In the genomic region with DNA sequence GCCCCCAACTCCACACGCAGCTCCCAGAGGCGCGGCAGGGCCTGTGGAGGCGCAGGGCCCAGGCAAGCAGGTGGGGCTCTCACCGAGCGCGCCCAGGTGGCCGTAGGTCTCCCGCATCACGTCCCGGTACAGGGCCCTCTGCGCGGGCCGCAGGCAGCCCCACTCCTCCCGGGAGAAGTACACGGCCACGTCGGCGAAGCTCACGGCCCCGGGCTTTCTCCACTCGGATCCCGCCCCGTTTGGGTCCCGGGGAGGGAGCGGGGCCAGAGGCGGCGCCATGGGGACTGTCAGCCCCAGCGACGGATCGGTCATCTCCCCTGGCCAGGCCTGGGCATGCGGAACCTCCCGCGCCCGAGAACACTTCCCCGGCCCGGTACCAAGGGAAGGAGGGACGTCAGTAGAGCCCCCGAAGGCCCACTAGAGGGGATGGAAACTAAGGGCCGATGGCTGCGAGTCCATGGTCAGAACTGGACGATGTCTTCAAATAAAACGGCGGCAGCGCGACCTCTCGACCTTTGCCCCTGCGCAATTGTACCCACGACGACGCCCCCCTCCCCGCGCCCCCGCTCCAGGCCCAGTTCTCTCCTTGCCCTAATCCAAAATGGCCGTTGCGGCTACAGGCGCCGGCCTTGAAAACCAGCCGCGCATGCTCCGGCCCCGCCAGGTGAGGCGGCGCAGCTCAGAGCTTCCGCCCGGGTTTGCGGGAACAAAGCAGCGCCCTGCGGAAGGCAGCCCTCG, we compare ENCODE assay signal across 1 cellular context.
A peak's percentile ranks its signal among the peaks of the same experiment; 100 is the strongest.
TF ChIP-seq lines count a peak whose summit lies in the region.

ZNF747 (minus strand) TSS at position 491 of the 738 bp plus-strand sequence; CDS start at position 312, 179 bp downstream.

TF ChIP-seq in HepG2, 621 proteins besides CTCF, POLR2A, EP300 and RAD21 (continued from another document and continues in another):
- TF ChIP-seq, protein P1, sequence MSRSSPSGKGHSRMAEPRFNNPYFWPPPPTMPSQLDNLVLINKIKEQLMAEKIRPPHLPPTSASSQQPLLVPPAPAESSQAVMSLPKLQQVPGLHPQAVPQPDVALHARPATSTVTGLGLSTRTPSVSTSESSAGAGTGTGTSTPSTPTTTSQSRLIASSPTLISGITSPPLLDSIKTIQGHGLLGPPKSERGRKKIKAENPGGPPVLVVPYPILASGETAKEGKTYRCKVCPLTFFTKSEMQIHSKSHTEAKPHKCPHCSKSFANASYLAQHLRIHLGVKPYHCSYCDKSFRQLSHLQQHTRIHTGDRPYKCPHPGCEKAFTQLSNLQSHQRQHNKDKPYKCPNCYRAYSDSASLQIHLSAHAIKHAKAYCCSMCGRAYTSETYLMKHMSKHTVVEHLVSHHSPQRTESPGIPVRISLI (CRISPR knock-in tag; IDR thresholded peaks at IDR 0.05; ENCODE audit: borderline replicate concordance): no peak; the same call in 1 of the 2 replicates
- TF ChIP-seq ZNF776 (CRISPR knock-in tag; IDR thresholded peaks at IDR 0.05) (peak; percentile 86; the same call in 1 of the 2 replicates), SNRNP70 (IDR thresholded peaks at IDR 0.05; ENCODE audit: low read depth, low read length) (no peak), ATM (IDR thresholded peaks at IDR 0.05; ENCODE audit: borderline replicate concordance) (no peak), SMAD1 (CRISPR knock-in tag; IDR thresholded peaks at IDR 0.05; ENCODE audit: borderline replicate concordance, low read depth) (peak; percentile 8), RELA (CRISPR knock-in tag; IDR thresholded peaks at IDR 0.05) (peak; percentile 65; the same call in 1 of the 2 replicates), ZNF329 (CRISPR knock-in tag; IDR thresholded peaks at IDR 0.05; ENCODE audit: low read depth) (0 out of 2 replicates have a peak, but pooled peaks have one; percentile 57), NBN (conservative IDR thresholded peaks at IDR 0.05) (no peak), NFKBIZ (CRISPR knock-in tag; IDR thresholded peaks at IDR 0.05) (no peak), MBD4 (IDR thresholded peaks at IDR 0.05; ENCODE audit: borderline replicate concordance, low read length) (no peak), ZFP36 (IDR thresholded peaks at IDR 0.05; ENCODE audit: borderline replicate concordance, low read depth, low read length, partially characterized antibody) (no peak), SSRP1 (CRISPR knock-in tag; IDR thresholded peaks at IDR 0.05) (no peak; the same call in 1 of the 2 replicates), ELK4 (CRISPR knock-in tag; IDR thresholded peaks at IDR 0.05; ENCODE audit: borderline replicate concordance) (no peak), ASH2L (IDR thresholded peaks at IDR 0.05; ENCODE audit: insufficient read length, low read depth, low read length) (peak; percentile 89), ISX (CRISPR knock-in tag; conservative IDR thresholded peaks at IDR 0.05) (no peak), ZNF24 (IDR thresholded peaks at IDR 0.05) (no peak), ZNF780A (CRISPR knock-in tag; IDR thresholded peaks at IDR 0.05) (peak; percentile 57; the same call in 1 of the 2 replicates), GATA4 (IDR thresholded peaks at IDR 0.05; ENCODE audit: borderline replicate concordance, low read depth) (peak; percentile 43; the same call in 1 of the 2 replicates), FOXO1 (CRISPR knock-in tag; IDR thresholded peaks at IDR 0.05) (peak; percentile 41), ZBTB1 (CRISPR knock-in tag; IDR thresholded peaks at IDR 0.05; ENCODE audit: borderline replicate concordance) (0 out of 2 replicates have a peak, but pooled peaks have one; percentile 78), ZNF3 (CRISPR knock-in tag; IDR thresholded peaks at IDR 0.05) (no peak; the same call in 1 of the 2 replicates), ZBTB43 (CRISPR knock-in tag; conservative IDR thresholded peaks at IDR 0.05) (no peak), BCL6 (CRISPR knock-in tag; IDR thresholded peaks at IDR 0.05) (peak; percentile 4; the same call in 1 of the 2 replicates), THAP9 (CRISPR knock-in tag; IDR thresholded peaks at IDR 0.05; ENCODE audit: borderline replicate concordance) (peak; percentile 80; the same call in 1 of the 2 replicates), ZNF333 (CRISPR knock-in tag; IDR thresholded peaks at IDR 0.05; ENCODE audit: borderline replicate concordance) (no peak; the same call in 1 of the 2 replicates), MIER2 (CRISPR knock-in tag; IDR thresholded peaks at IDR 0.05) (peak; percentile 60; the same call in 1 of the 2 replicates), KDM4B (CRISPR knock-in tag; IDR thresholded peaks at IDR 0.05) (peak; percentile 66; the same call in 1 of the 2 replicates), E2F1 (CRISPR knock-in tag; IDR thresholded peaks at IDR 0.05) (peak; percentile 74), NONO (IDR thresholded peaks at IDR 0.05) (no peak), NONO (CRISPR knock-in tag; conservative IDR thresholded peaks at IDR 0.05) (peak; percentile 89), ZNF557 (CRISPR knock-in tag; IDR thresholded peaks at IDR 0.05) (no peak), BATF2 (CRISPR knock-in tag; IDR thresholded peaks at IDR 0.05) (peak; percentile 71; the same call in 1 of the 2 replicates), PITX1 (CRISPR knock-in tag; IDR thresholded peaks at IDR 0.05) (peak; percentile 79)
- TF ChIP-seq, protein P2, sequence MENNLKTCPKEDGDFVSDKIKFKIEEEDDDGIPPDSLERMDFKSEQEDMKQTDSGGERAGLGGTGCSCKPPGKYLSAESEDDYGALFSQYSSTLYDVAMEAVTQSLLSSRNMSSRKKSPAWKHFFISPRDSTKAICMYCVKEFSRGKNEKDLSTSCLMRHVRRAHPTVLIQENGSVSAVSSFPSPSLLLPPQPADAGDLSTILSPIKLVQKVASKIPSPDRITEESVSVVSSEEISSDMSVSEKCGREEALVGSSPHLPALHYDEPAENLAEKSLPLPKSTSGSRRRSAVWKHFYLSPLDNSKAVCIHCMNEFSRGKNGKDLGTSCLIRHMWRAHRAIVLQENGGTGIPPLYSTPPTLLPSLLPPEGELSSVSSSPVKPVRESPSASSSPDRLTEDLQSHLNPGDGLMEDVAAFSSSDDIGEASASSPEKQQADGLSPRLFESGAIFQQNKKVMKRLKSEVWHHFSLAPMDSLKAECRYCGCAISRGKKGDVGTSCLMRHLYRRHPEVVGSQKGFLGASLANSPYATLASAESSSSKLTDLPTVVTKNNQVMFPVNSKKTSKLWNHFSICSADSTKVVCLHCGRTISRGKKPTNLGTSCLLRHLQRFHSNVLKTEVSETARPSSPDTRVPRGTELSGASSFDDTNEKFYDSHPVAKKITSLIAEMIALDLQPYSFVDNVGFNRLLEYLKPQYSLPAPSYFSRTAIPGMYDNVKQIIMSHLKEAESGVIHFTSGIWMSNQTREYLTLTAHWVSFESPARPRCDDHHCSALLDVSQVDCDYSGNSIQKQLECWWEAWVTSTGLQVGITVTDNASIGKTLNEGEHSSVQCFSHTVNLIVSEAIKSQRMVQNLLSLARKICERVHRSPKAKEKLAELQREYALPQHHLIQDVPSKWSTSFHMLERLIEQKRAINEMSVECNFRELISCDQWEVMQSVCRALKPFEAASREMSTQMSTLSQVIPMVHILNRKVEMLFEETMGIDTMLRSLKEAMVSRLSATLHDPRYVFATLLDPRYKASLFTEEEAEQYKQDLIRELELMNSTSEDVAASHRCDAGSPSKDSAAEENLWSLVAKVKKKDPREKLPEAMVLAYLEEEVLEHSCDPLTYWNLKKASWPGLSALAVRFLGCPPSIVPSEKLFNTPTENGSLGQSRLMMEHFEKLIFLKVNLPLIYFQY (CRISPR knock-in tag; IDR thresholded peaks at IDR 0.05; ENCODE audit: borderline replicate concordance): peak; percentile 93
- TF ChIP-seq, protein P3, sequence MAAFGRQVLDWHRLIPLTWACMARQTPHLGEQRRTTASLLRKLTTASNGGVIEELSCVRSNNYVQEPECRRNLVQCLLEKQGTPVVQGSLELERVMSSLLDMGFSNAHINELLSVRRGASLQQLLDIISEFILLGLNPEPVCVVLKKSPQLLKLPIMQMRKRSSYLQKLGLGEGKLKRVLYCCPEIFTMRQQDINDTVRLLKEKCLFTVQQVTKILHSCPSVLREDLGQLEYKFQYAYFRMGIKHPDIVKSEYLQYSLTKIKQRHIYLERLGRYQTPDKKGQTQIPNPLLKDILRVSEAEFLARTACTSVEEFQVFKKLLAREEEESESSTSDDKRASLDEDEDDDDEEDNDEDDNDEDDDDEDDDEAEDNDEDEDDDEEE (CRISPR knock-in tag; IDR thresholded peaks at IDR 0.05): no peak
- TF ChIP-seq, protein P4, sequence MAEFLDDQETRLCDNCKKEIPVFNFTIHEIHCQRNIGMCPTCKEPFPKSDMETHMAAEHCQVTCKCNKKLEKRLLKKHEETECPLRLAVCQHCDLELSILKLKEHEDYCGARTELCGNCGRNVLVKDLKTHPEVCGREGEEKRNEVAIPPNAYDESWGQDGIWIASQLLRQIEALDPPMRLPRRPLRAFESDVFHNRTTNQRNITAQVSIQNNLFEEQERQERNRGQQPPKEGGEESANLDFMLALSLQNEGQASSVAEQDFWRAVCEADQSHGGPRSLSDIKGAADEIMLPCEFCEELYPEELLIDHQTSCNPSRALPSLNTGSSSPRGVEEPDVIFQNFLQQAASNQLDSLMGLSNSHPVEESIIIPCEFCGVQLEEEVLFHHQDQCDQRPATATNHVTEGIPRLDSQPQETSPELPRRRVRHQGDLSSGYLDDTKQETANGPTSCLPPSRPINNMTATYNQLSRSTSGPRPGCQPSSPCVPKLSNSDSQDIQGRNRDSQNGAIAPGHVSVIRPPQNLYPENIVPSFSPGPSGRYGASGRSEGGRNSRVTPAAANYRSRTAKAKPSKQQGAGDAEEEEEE (CRISPR knock-in tag; IDR thresholded peaks at IDR 0.05; ENCODE audit: borderline replicate concordance): peak; percentile 97; the same call in 1 of the 2 replicates
- TF ChIP-seq, protein P5, sequence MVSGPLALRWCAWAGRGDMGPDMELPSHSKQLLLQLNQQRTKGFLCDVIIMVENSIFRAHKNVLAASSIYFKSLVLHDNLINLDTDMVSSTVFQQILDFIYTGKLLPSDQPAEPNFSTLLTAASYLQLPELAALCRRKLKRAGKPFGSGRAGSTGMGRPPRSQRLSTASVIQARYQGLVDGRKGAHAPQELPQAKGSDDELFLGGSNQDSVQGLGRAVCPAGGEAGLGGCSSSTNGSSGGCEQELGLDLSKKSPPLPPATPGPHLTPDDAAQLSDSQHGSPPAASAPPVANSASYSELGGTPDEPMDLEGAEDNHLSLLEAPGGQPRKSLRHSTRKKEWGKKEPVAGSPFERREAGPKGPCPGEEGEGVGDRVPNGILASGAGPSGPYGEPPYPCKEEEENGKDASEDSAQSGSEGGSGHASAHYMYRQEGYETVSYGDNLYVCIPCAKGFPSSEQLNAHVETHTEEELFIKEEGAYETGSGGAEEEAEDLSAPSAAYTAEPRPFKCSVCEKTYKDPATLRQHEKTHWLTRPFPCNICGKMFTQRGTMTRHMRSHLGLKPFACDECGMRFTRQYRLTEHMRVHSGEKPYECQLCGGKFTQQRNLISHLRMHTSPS (CRISPR knock-in tag; IDR thresholded peaks at IDR 0.05; ENCODE audit: low read depth): peak; percentile 42; the same call in 1 of the 2 replicates
- TF ChIP-seq, protein P6, sequence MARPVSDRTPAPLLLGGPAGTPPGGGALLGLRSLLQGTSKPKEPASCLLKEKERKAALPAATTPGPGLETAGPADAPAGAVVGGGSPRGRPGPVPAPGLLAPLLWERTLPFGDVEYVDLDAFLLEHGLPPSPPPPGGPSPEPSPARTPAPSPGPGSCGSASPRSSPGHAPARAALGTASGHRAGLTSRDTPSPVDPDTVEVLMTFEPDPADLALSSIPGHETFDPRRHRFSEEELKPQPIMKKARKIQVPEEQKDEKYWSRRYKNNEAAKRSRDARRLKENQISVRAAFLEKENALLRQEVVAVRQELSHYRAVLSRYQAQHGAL (CRISPR knock-in tag; IDR thresholded peaks at IDR 0.05; ENCODE audit: not compliant biosample characterization): no peak
